8 cellular contexts compared by ENCODE assay signal in the genomic region with DNA sequence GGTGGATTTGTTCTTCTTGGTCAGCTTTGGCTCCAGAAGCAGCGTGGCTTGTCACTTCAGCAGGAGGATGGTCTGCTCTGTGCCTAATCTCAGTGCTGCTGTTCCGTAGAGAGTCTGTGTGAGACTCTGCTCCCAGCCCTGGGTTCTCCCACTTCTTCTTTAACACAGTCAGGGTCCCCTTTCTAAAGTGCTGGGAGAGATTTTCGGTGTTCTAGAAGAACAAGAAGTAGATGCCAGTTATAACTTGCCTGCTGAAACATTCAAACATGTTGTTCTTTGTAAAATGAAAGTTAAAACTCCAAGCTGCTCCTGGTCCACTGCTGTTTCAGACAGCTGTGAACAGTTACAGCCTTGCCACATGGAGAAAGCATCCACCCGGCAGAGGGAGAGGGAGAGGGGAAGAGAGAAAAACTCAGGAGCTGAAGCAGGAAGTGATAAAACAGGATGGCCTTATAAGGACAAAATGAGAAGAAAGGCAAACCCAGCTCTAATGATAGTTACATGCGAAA. TPM values are rescaled to one million over a fixed set of nuclear protein-coding genes. Genes with fewer than 3 reads are reported as not detected.
DNase-seq lines count a peak whose midpoint lies in the region; ATAC-seq, FAIRE-seq and TF ChIP-seq lines count a peak whose summit lies in the region.

No MANE protein-coding gene starts in this region.

- H2AFZ ChIP-seq in ACC112 (ENCODE audit: low read length, unreplicated experiment), result peak overlapping the region; percentile 39

- peaks cover 34% of the 10 kb centered on the region for H3K4me1 ChIP-seq in ACC112 (ENCODE audit: control insufficient read depth, insufficient read depth, low read length, unreplicated experiment)
- no peaks in the 10 kb centered on the region for H3K4me1 ChIP-seq in esophagus (ENCODE audit: control insufficient read depth in 2 of 2, insufficient read depth in 2 of 2, low read length in 1 of 2)
- H3K4me1 ChIP-seq in mucosa of descending colon (ENCODE audit: low read depth), result no peaks in the 10 kb centered on the region
- H3K4me1 ChIP-seq in vagina, result peaks cover 42% of the 10 kb centered on the region

- H3K27me3 ChIP-seq in ACC112 (ENCODE audit: insufficient read depth, low read length) (no peaks in the 10 kb centered on the region), esophagus (ENCODE audit: control insufficient read depth in 1 of 2, insufficient read depth in 2 of 2, low read length in 2 of 2) (no peaks in the 10 kb centered on the region), vagina (no peaks in the 10 kb centered on the region)

- peak; percentile 56 for FAIRE-seq in GM12892 (lab: Jason Lieb, UNC)

- H3K4me3 ChIP-seq in ACC112 (ENCODE audit: low read depth, low read length) (peak overlapping the region; percentile 99), WI38 (ENCODE audit: low read depth, low read length) (peak overlapping the region; percentile 97), esophagus (ENCODE audit: low read depth in 1 of 2, low read length in 2 of 2) (peak overlapping the region; percentile 52 to 63), mucosa of descending colon (no peak overlapping the region), vagina (peak overlapping the region; percentile 47 to 55)

- H3K9me3 ChIP-seq in esophagus (ENCODE audit: control insufficient read depth in 2 of 2, insufficient read depth in 1 of 2, low read depth in 1 of 2, low read length in 1 of 2), result no peaks in the 10 kb centered on the region
- H3K9me3 ChIP-seq in mucosa of descending colon, result no peaks in the 10 kb centered on the region
- H3K9me3 ChIP-seq in vagina, result no peaks in the 10 kb centered on the region

- WGBS in esophagus, 2 donors, result 2 to 17% methylated on average over 5 of the region's 5 CpGs

- peak; percentile 75; the same call in 1 of the 2 replicates for TF ChIP-seq POLR2A in GM12892 (IDR thresholded peaks at IDR 0.05; ENCODE audit: low read depth, low read length)
- TF ChIP-seq POLR2A in vagina (IDR thresholded peaks at IDR 0.05), result peak in 1 of 2 donors; percentile 30

- ATAC-seq in mucosa of descending colon (peak; percentile 65), HG02938 (IDR thresholded peaks at IDR 0.05; ENCODE audit: unreplicated experiment) (no peak)

- intact Hi-C loops in mucosa of descending colon (cut with DNase I, micrococcal nuclease) (no loop called here), vagina (cut with DNase I) (loop anchor here (5.0 kb wide), 1 partner anchor 55 kb away; no protein-coding TSS in a partner anchor)

- TF ChIP-seq CTCF in WI38 (IDR thresholded peaks at IDR 0.05; ENCODE audit: low read depth, low read length) (peak; percentile 36), mucosa of descending colon (IDR thresholded peaks at IDR 0.05) (no peak), vagina (IDR thresholded peaks at IDR 0.05) (no peak)

- peaks cover 45% of the 10 kb centered on the region for H3K79me2 ChIP-seq in ACC112 (ENCODE audit: control insufficient read depth, insufficient read depth, low read length, unreplicated experiment)

- DNase-seq in GM12892 (ENCODE audit: insufficient read length) (no peak), NCI-H2029 treated with DMSO at 0.1 percent for 48 hours (lab: John Stamatoyannopoulos, UW) (peak; percentile 74), mucosa of descending colon (no peak), vagina (ENCODE audit: extremely low spot score in 2 of 2) (peak in 1 of 2 donors; percentile 91)

- H3K27ac ChIP-seq in ACC112 (ENCODE audit: low read depth, low read length) (peak overlapping the region; percentile 94), esophagus (ENCODE audit: low read depth in 2 of 2, low read length in 1 of 2) (peak overlapping the region; percentile 81 to 95), vagina (peak overlapping the region; percentile 86)

- H3K36me3 ChIP-seq in ACC112 (ENCODE audit: insufficient read depth, low read length) (peaks cover 7% of the 10 kb centered on the region; the same call in 1 of the 2 replicates), esophagus (ENCODE audit: control insufficient read depth in 2 of 2, insufficient read depth in 2 of 2, low read length in 1 of 2) (no peaks in the 10 kb centered on the region), mucosa of descending colon (ENCODE audit: low read depth) (no peaks in the 10 kb centered on the region), vagina (no peaks in the 10 kb centered on the region)

RNA-seq across cellular contexts. Expression of a gene that starts 55.2 kb away (rescaled TPM):
- 40.3 TPM for polyA plus RNA-seq in GM12892 (2012; ENCODE audit: missing spikeins)
- 10 to 100 TPM; 21.0 to 41.3 TPM for polyA plus RNA-seq in esophagus
- total RNA-seq in mucosa of descending colon, result 10 to 100 TPM; 21.0 to 26.2 (median 23.0) TPM
- total RNA-seq in vagina, result 45.2 TPM
